ENCODE assay signal across 2 cellular contexts in the genomic region with DNA sequence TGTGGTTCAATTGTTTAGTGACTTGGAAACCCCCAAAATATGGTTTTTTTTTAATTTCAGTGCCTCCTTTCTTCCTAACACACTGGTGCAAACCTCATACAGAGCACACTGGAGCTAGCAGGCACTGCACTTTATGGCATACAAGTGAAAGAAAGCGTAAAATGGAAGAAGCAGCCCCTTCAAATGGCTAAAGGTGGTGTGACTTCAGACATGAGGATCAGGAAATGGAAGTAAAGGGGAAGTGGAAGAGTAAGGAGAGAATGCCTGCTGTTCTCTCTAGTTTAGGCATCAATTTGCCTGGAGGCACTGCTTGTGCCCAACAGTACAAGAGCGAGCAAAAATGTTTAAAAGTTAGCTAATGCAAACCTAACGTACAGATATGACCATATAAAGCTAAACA.
TF ChIP-seq lines count a peak whose summit lies in the region.

No MANE protein-coding gene starts in this region.

TF ChIP-seq in GM12891, 5 proteins besides CTCF, POLR2A, EP300 and RAD21:
- TF ChIP-seq TAF1 (IDR thresholded peaks at IDR 0.05; ENCODE audit: low read depth, low read length) (no peak), SPI1 (IDR thresholded peaks at IDR 0.05; ENCODE audit: low read depth, low read length) (peak; percentile 25; the same call in 1 of the 2 replicates)

TF ChIP-seq in SK-N-SH, 30 proteins besides CTCF, POLR2A, EP300 and RAD21:
- TF ChIP-seq SIN3A (IDR thresholded peaks at IDR 0.05; ENCODE audit: borderline replicate concordance, low read depth, low read length) (no peak), NFIC (IDR thresholded peaks at IDR 0.05; ENCODE audit: borderline replicate concordance) (no peak), SMC3 (IDR thresholded peaks at IDR 0.05; ENCODE audit: low read depth, low read length) (no peak), NRF1 (IDR thresholded peaks at IDR 0.05; ENCODE audit: low read depth, low read length) (no peak), TEAD4 (IDR thresholded peaks at IDR 0.05; ENCODE audit: borderline replicate concordance, insufficient read depth) (no peak), RCOR1 (IDR thresholded peaks at IDR 0.05; ENCODE audit: low read length) (no peak), EZH2phosphoT487 (IDR thresholded peaks at IDR 0.05; ENCODE audit: borderline replicate concordance, low read depth) (no peak)
- TF ChIP-seq, protein P1, sequence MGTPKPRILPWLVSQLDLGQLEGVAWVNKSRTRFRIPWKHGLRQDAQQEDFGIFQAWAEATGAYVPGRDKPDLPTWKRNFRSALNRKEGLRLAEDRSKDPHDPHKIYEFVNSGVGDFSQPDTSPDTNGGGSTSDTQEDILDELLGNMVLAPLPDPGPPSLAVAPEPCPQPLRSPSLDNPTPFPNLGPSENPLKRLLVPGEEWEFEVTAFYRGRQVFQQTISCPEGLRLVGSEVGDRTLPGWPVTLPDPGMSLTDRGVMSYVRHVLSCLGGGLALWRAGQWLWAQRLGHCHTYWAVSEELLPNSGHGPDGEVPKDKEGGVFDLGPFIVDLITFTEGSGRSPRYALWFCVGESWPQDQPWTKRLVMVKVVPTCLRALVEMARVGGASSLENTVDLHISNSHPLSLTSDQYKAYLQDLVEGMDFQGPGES (IDR thresholded peaks at IDR 0.05; ENCODE audit: low read depth, low read length), result no peak
- TF ChIP-seq, protein P2, sequence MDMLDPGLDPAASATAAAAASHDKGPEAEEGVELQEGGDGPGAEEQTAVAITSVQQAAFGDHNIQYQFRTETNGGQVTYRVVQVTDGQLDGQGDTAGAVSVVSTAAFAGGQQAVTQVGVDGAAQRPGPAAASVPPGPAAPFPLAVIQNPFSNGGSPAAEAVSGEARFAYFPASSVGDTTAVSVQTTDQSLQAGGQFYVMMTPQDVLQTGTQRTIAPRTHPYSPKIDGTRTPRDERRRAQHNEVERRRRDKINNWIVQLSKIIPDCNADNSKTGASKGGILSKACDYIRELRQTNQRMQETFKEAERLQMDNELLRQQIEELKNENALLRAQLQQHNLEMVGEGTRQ (IDR thresholded peaks at IDR 0.05; ENCODE audit: borderline replicate concordance, low read depth, low read length), result no peak
- TF ChIP-seq, protein P3, sequence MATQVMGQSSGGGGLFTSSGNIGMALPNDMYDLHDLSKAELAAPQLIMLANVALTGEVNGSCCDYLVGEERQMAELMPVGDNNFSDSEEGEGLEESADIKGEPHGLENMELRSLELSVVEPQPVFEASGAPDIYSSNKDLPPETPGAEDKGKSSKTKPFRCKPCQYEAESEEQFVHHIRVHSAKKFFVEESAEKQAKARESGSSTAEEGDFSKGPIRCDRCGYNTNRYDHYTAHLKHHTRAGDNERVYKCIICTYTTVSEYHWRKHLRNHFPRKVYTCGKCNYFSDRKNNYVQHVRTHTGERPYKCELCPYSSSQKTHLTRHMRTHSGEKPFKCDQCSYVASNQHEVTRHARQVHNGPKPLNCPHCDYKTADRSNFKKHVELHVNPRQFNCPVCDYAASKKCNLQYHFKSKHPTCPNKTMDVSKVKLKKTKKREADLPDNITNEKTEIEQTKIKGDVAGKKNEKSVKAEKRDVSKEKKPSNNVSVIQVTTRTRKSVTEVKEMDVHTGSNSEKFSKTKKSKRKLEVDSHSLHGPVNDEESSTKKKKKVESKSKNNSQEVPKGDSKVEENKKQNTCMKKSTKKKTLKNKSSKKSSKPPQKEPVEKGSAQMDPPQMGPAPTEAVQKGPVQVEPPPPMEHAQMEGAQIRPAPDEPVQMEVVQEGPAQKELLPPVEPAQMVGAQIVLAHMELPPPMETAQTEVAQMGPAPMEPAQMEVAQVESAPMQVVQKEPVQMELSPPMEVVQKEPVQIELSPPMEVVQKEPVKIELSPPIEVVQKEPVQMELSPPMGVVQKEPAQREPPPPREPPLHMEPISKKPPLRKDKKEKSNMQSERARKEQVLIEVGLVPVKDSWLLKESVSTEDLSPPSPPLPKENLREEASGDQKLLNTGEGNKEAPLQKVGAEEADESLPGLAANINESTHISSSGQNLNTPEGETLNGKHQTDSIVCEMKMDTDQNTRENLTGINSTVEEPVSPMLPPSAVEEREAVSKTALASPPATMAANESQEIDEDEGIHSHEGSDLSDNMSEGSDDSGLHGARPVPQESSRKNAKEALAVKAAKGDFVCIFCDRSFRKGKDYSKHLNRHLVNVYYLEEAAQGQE (IDR thresholded peaks at IDR 0.05; ENCODE audit: low read depth, low read length), result no peak
